ENCODE assay signal across 8 cellular contexts in genomic region chr3:50333744-50334328, GRCh38. TPM values are rescaled to one million over a fixed set of nuclear protein-coding genes. Genes with fewer than 3 reads are reported as not detected.
DNase-seq lines count a peak whose midpoint lies in the region; ATAC-seq and TF ChIP-seq lines count a peak whose summit lies in the region.

No MANE protein-coding gene starts in this region.

- H3K27ac ChIP-seq in left ventricle myocardium inferior (replicated peaks) = peak overlapping the region; percentile 95
- peak overlapping the region; percentile 93 for H3K27ac ChIP-seq in smooth muscle cell (ENCODE audit: low read depth)

- WGBS in smooth muscle cell (ENCODE audit: low lambda C conversion rate) = 70% methylated on average over 12 of the region's 12 CpGs

- H4K20me1 ChIP-seq in smooth muscle cell (ENCODE audit: low read depth) = peaks cover 48% of the 10 kb centered on the region

- H3K4me1 ChIP-seq in adipocyte (ENCODE audit: control insufficient read depth, insufficient read depth, low read length) (peaks cover 41% of the 10 kb centered on the region), left ventricle myocardium inferior (peaks cover 86% of the 10 kb centered on the region), smooth muscle cell (ENCODE audit: low read depth) (peaks cover 32% of the 10 kb centered on the region)

- peaks cover 62% of the 10 kb centered on the region for H3K79me2 ChIP-seq in smooth muscle cell (ENCODE audit: low read depth)

- no peak overlapping the region for H2AFZ ChIP-seq in smooth muscle cell (ENCODE audit: low read depth)

- H3F3A ChIP-seq in smooth muscle cell (ENCODE audit: low read depth) = peaks cover 21% of the 10 kb centered on the region

- no peak for TF ChIP-seq CTCF in HFF-Myc (IDR thresholded peaks at IDR 0.05; ENCODE audit: low read depth, low read length, missing control alignments)
- TF ChIP-seq CTCF in left ventricle myocardium inferior (IDR thresholded peaks at IDR 0.05; ENCODE audit: borderline replicate concordance) = no peak
- TF ChIP-seq CTCF in smooth muscle cell (IDR thresholded peaks at IDR 0.05; ENCODE audit: borderline replicate concordance, insufficient read depth, poor library complexity, severe bottlenecking) = no peak

- H3K4me3 ChIP-seq in HFF-Myc (replicated peaks; ENCODE audit: low read depth, low read length) (peak overlapping the region; percentile 8; the same call in 1 of the 2 replicates), adipocyte (ENCODE audit: low read length) (peak overlapping the region; percentile 35), left ventricle myocardium inferior (peak overlapping the region; percentile 97), smooth muscle cell (no peak overlapping the region)

- no peak for DNase-seq in HFF-Myc (ENCODE audit: extremely low read depth, low read depth)
- no peak for DNase-seq in adipocyte (ENCODE audit: low read depth)
- DNase-seq in left ventricle myocardium inferior = peak; percentile 64
- DNase-seq in smooth muscle cell (lab: John Stamatoyannopoulos, UW; ENCODE audit: unreplicated experiment) = no peak
- DNase-seq in HuH-7 (ENCODE audit: low spot score) = no peak

- H3K27me3 ChIP-seq in adipocyte (replicated peaks; ENCODE audit: control insufficient read depth, insufficient read depth, low read length) = no peaks in the 10 kb centered on the region
- H3K27me3 ChIP-seq in left ventricle myocardium inferior (ENCODE audit: low read depth) = no peaks in the 10 kb centered on the region
- H3K27me3 ChIP-seq in smooth muscle cell (ENCODE audit: low read depth) = no peaks in the 10 kb centered on the region

- intact Hi-C loops in left ventricle myocardium inferior (cut with micrococcal nuclease) = no loop called here

- H3K36me3 ChIP-seq in adipocyte (ENCODE audit: control insufficient read depth, insufficient read depth, low read length, severe bottlenecking) (peaks cover 31% of the 10 kb centered on the region), left ventricle myocardium inferior (peaks cover 37% of the 10 kb centered on the region), smooth muscle cell (ENCODE audit: low read depth) (no peaks in the 10 kb centered on the region)

- peak overlapping the region; percentile 50 for H3K9ac ChIP-seq in adipocyte (ENCODE audit: low read length)
- peak overlapping the region; percentile 39 for H3K9ac ChIP-seq in smooth muscle cell (ENCODE audit: low read depth)

- H3K9me3 ChIP-seq in adipocyte (ENCODE audit: control insufficient read depth, low read length) = no peaks in the 10 kb centered on the region
- no peaks in the 10 kb centered on the region for H3K9me3 ChIP-seq in left ventricle myocardium inferior (replicated peaks)
- H3K9me3 ChIP-seq in smooth muscle cell (replicated peaks; ENCODE audit: low read depth) = no peaks in the 10 kb centered on the region

- ATAC-seq in HG03469 (IDR thresholded peaks at IDR 0.05; ENCODE audit: unreplicated experiment) = no peak
- ATAC-seq in HG03571 (IDR thresholded peaks at IDR 0.05; ENCODE audit: unreplicated experiment) = no peak
- no peak for ATAC-seq in HG02840 (IDR thresholded peaks at IDR 0.05; ENCODE audit: low FRiP score, unreplicated experiment)

- H3K4me2 ChIP-seq in smooth muscle cell = peak overlapping the region; percentile 89

RNA-seq across cellular contexts. Expression of gene TUSC2, which starts 5.8 kb away (rescaled TPM):
- total RNA-seq in left ventricle myocardium inferior (32.9 TPM), smooth muscle cell (25.1 and 28.8 TPM in 2 replicates)
- 53.4 and 57.5 TPM in 2 replicates for polyA plus RNA-seq in smooth muscle cell

RNA-seq across cellular contexts. Expression of gene RASSF1, which starts 6.8 kb away (rescaled TPM):
- total RNA-seq in left ventricle myocardium inferior (11.4 TPM), smooth muscle cell (25.3 and 27.6 TPM in 2 replicates)
- polyA plus RNA-seq in smooth muscle cell = 58.5 and 62.2 TPM in 2 replicates

RNA-seq across cellular contexts. Expression of gene HYAL2, which starts 11.3 kb away (rescaled TPM):
- 38.9 TPM for total RNA-seq in left ventricle myocardium inferior
- 74.7 and 88.0 TPM in 2 replicates for total RNA-seq in smooth muscle cell
- polyA plus RNA-seq in smooth muscle cell = 72.8 and 83.3 TPM in 2 replicates

RNA-seq across cellular contexts. Expression of gene ZMYND10, which starts 11.7 kb away (rescaled TPM):
- total RNA-seq in left ventricle myocardium inferior (not detected), smooth muscle cell (0.27 and 1.4 TPM in 2 replicates)
- 0.21 and 1.7 TPM in 2 replicates for polyA plus RNA-seq in smooth muscle cell

RNA-seq across cellular contexts. Expression of gene NPRL2, which starts 16.7 kb away (rescaled TPM):
- total RNA-seq in left ventricle myocardium inferior = 16.4 TPM
- 18.0 and 25.1 TPM in 2 replicates for total RNA-seq in smooth muscle cell
- polyA plus RNA-seq in smooth muscle cell = 29.3 and 39.7 TPM in 2 replicates
